In the genomic region with DNA sequence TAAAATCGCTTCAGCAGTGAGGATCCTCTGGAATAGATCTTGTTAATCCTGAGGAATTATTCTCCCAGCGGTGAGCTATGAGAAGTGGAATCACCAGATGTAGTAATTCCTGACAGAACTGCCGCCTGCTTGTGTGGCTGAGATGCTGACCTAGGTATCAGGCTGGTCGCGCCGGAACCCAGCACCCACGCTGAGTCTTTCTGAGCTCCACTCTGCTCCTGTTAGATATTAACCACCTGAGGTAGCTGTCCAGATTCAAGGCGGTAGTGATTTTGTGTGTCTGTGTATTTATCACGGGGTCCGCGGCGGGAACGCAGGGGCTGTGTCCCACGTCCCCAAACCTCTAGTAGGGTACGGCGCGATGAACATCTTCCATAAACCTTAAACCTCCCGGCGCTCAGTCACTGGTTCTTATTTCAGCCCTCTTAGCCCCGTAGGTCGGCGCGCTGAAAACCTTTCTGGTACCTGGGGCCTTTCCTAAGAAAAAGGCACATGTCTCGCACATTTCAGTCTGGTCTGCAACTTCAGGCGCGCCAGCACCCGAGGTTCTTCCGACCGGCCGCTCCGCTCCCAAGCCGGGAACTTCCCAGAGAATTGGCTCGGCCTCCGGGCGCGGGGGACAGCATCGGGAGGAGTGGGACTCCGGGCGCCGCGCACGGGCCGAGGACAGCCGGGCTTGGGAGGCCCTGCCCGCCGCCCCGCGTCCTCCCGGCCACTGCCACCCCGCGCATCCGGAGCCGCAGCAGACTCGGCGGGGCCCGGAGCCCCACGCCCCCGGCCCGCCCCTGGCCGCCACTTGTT, we compare ENCODE assay signal across 1 cellular context.
TF ChIP-seq lines count a peak whose summit lies in the region.

No MANE protein-coding gene starts in this region.

TF ChIP-seq in HepG2, 621 proteins besides CTCF, POLR2A, EP300 and RAD21 (continued from another document and continues in another):
- TF ChIP-seq ZNF652 (CRISPR knock-in tag; IDR thresholded peaks at IDR 0.05; ENCODE audit: borderline replicate concordance, low read depth): no peak
- no peak for TF ChIP-seq FOXA1 (IDR thresholded peaks at IDR 0.05)
- no peak for TF ChIP-seq FOXA1 (CRISPR knock-in tag; IDR thresholded peaks at IDR 0.05)
- no peak for TF ChIP-seq RBAK (CRISPR knock-in tag; IDR thresholded peaks at IDR 0.05)
- no peak for TF ChIP-seq ZSCAN20 (CRISPR knock-in tag; IDR thresholded peaks at IDR 0.05; ENCODE audit: borderline replicate concordance)
- no peak for TF ChIP-seq ELF1 (CRISPR knock-in tag; IDR thresholded peaks at IDR 0.05)
- no peak for TF ChIP-seq TBX3 (IDR thresholded peaks at IDR 0.05; ENCODE audit: borderline replicate concordance)
- no peak; the same call in 1 of the 2 replicates for TF ChIP-seq ZNF121 (CRISPR knock-in tag; IDR thresholded peaks at IDR 0.05)
- TF ChIP-seq, protein P1, sequence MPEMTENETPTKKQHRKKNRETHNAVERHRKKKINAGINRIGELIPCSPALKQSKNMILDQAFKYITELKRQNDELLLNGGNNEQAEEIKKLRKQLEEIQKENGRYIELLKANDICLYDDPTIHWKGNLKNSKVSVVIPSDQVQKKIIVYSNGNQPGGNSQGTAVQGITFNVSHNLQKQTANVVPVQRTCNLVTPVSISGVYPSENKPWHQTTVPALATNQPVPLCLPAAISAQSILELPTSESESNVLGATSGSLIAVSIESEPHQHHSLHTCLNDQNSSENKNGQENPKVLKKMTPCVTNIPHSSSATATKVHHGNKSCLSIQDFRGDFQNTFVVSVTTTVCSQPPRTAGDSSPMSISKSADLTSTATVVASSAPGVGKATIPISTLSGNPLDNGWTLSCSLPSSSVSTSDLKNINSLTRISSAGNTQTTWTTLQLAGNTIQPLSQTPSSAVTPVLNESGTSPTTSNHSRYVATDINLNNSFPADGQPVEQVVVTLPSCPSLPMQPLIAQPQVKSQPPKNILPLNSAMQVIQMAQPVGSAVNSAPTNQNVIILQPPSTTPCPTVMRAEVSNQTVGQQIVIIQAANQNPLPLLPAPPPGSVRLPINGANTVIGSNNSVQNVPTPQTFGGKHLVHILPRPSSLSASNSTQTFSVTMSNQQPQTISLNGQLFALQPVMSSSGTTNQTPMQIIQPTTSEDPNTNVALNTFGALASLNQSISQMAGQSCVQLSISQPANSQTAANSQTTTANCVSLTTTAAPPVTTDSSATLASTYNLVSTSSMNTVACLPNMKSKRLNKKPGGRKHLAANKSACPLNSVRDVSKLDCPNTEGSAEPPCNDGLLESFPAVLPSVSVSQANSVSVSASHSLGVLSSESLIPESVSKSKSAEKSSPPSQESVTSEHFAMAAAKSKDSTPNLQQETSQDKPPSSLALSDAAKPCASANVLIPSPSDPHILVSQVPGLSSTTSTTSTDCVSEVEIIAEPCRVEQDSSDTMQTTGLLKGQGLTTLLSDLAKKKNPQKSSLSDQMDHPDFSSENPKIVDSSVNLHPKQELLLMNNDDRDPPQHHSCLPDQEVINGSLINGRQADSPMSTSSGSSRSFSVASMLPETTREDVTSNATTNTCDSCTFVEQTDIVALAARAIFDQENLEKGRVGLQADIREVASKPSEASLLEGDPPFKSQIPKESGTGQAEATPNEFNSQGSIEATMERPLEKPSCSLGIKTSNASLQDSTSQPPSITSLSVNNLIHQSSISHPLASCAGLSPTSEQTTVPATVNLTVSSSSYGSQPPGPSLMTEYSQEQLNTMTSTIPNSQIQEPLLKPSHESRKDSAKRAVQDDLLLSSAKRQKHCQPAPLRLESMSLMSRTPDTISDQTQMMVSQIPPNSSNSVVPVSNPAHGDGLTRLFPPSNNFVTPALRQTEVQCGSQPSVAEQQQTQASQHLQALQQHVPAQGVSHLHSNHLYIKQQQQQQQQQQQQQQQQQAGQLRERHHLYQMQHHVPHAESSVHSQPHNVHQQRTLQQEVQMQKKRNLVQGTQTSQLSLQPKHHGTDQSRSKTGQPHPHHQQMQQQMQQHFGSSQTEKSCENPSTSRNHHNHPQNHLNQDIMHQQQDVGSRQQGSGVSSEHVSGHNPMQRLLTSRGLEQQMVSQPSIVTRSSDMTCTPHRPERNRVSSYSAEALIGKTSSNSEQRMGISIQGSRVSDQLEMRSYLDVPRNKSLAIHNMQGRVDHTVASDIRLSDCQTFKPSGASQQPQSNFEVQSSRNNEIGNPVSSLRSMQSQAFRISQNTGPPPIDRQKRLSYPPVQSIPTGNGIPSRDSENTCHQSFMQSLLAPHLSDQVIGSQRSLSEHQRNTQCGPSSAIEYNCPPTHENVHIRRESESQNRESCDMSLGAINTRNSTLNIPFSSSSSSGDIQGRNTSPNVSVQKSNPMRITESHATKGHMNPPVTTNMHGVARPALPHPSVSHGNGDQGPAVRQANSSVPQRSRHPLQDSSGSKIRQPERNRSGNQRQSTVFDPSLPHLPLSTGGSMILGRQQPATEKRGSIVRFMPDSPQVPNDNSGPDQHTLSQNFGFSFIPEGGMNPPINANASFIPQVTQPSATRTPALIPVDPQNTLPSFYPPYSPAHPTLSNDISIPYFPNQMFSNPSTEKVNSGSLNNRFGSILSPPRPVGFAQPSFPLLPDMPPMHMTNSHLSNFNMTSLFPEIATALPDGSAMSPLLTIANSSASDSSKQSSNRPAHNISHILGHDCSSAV (CRISPR knock-in tag; IDR thresholded peaks at IDR 0.05; ENCODE audit: borderline replicate concordance): no peak
- no peak for TF ChIP-seq HMG20A (CRISPR knock-in tag; IDR thresholded peaks at IDR 0.05; ENCODE audit: borderline replicate concordance)
- TF ChIP-seq, protein P2, sequence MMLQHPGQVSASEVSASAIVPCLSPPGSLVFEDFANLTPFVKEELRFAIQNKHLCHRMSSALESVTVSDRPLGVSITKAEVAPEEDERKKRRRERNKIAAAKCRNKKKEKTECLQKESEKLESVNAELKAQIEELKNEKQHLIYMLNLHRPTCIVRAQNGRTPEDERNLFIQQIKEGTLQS (CRISPR knock-in tag; IDR thresholded peaks at IDR 0.05): no peak
- no peak for TF ChIP-seq KLF9 (CRISPR knock-in tag; IDR thresholded peaks at IDR 0.05; ENCODE audit: low read depth)
- TF ChIP-seq, protein P3, sequence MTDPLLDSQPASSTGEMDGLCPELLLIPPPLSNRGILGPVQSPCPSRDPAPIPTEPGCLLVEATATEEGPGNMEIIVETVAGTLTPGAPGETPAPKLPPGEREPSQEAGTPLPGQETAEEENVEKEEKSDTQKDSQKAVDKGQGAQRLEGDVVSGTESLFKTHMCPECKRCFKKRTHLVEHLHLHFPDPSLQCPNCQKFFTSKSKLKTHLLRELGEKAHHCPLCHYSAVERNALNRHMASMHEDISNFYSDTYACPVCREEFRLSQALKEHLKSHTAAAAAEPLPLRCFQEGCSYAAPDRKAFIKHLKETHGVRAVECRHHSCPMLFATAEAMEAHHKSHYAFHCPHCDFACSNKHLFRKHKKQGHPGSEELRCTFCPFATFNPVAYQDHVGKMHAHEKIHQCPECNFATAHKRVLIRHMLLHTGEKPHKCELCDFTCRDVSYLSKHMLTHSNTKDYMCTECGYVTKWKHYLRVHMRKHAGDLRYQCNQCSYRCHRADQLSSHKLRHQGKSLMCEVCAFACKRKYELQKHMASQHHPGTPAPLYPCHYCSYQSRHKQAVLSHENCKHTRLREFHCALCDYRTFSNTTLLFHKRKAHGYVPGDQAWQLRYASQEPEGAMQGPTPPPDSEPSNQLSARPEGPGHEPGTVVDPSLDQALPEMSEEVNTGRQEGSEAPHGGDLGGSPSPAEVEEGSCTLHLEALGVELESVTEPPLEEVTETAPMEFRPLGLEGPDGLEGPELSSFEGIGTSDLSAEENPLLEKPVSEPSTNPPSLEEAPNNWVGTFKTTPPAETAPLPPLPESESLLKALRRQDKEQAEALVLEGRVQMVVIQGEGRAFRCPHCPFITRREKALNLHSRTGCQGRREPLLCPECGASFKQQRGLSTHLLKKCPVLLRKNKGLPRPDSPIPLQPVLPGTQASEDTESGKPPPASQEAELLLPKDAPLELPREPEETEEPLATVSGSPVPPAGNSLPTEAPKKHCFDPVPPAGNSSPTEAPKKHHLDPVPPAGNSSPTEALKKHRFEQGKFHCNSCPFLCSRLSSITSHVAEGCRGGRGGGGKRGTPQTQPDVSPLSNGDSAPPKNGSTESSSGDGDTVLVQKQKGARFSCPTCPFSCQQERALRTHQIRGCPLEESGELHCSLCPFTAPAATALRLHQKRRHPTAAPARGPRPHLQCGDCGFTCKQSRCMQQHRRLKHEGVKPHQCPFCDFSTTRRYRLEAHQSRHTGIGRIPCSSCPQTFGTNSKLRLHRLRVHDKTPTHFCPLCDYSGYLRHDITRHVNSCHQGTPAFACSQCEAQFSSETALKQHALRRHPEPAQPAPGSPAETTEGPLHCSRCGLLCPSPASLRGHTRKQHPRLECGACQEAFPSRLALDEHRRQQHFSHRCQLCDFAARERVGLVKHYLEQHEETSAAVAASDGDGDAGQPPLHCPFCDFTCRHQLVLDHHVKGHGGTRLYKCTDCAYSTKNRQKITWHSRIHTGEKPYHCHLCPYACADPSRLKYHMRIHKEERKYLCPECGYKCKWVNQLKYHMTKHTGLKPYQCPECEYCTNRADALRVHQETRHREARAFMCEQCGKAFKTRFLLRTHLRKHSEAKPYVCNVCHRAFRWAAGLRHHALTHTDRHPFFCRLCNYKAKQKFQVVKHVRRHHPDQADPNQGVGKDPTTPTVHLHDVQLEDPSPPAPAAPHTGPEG (CRISPR knock-in tag; IDR thresholded peaks at IDR 0.05): no peak; the same call in none of the 2 replicates
- no peak for TF ChIP-seq ZNF180 (CRISPR knock-in tag; IDR thresholded peaks at IDR 0.05; ENCODE audit: borderline replicate concordance, low read depth)
- TF ChIP-seq ZNF292 (CRISPR knock-in tag; IDR thresholded peaks at IDR 0.05; ENCODE audit: borderline replicate concordance, low read depth): 0 out of 2 replicates have a peak, but pooled peaks have one; percentile 23
- no peak for TF ChIP-seq CENPT (CRISPR knock-in tag; IDR thresholded peaks at IDR 0.05; ENCODE audit: low read depth)
- TF ChIP-seq, protein P4, sequence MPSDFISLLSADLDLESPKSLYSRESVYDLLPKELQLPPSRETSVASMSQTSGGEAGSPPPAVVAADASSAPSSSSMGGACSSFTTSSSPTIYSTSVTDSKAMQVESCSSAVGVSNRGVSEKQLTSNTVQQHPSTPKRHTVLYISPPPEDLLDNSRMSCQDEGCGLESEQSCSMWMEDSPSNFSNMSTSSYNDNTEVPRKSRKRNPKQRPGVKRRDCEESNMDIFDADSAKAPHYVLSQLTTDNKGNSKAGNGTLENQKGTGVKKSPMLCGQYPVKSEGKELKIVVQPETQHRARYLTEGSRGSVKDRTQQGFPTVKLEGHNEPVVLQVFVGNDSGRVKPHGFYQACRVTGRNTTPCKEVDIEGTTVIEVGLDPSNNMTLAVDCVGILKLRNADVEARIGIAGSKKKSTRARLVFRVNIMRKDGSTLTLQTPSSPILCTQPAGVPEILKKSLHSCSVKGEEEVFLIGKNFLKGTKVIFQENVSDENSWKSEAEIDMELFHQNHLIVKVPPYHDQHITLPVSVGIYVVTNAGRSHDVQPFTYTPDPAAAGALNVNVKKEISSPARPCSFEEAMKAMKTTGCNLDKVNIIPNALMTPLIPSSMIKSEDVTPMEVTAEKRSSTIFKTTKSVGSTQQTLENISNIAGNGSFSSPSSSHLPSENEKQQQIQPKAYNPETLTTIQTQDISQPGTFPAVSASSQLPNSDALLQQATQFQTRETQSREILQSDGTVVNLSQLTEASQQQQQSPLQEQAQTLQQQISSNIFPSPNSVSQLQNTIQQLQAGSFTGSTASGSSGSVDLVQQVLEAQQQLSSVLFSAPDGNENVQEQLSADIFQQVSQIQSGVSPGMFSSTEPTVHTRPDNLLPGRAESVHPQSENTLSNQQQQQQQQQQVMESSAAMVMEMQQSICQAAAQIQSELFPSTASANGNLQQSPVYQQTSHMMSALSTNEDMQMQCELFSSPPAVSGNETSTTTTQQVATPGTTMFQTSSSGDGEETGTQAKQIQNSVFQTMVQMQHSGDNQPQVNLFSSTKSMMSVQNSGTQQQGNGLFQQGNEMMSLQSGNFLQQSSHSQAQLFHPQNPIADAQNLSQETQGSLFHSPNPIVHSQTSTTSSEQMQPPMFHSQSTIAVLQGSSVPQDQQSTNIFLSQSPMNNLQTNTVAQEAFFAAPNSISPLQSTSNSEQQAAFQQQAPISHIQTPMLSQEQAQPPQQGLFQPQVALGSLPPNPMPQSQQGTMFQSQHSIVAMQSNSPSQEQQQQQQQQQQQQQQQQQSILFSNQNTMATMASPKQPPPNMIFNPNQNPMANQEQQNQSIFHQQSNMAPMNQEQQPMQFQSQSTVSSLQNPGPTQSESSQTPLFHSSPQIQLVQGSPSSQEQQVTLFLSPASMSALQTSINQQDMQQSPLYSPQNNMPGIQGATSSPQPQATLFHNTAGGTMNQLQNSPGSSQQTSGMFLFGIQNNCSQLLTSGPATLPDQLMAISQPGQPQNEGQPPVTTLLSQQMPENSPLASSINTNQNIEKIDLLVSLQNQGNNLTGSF (CRISPR knock-in tag; IDR thresholded peaks at IDR 0.05): peak; percentile 52; the same call in 1 of the 2 replicates
- TF ChIP-seq ZFAT (CRISPR knock-in tag; conservative IDR thresholded peaks at IDR 0.05): no peak
- no peak for TF ChIP-seq RXRB (CRISPR knock-in tag; IDR thresholded peaks at IDR 0.05; ENCODE audit: borderline replicate concordance)
- TF ChIP-seq, protein P5, sequence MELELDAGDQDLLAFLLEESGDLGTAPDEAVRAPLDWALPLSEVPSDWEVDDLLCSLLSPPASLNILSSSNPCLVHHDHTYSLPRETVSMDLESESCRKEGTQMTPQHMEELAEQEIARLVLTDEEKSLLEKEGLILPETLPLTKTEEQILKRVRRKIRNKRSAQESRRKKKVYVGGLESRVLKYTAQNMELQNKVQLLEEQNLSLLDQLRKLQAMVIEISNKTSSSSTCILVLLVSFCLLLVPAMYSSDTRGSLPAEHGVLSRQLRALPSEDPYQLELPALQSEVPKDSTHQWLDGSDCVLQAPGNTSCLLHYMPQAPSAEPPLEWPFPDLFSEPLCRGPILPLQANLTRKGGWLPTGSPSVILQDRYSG (CRISPR knock-in tag; IDR thresholded peaks at IDR 0.05): no peak; the same call in 1 of the 2 replicates
- no peak for TF ChIP-seq ZFP62 (CRISPR knock-in tag; IDR thresholded peaks at IDR 0.05)
- no peak for TF ChIP-seq NFE2L2 (IDR thresholded peaks at IDR 0.05; ENCODE audit: low read length)
- no peak for TF ChIP-seq NR2F1 (CRISPR knock-in tag; IDR thresholded peaks at IDR 0.05)
- TF ChIP-seq, protein P6, sequence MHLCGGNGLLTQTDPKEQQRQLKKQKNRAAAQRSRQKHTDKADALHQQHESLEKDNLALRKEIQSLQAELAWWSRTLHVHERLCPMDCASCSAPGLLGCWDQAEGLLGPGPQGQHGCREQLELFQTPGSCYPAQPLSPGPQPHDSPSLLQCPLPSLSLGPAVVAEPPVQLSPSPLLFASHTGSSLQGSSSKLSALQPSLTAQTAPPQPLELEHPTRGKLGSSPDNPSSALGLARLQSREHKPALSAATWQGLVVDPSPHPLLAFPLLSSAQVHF (CRISPR knock-in tag; IDR thresholded peaks at IDR 0.05): no peak
- peak; percentile 13; the same call in 1 of the 2 replicates for TF ChIP-seq KDM5A (IDR thresholded peaks at IDR 0.05; ENCODE audit: borderline replicate concordance, low read length)
- TF ChIP-seq MEIS1 (CRISPR knock-in tag; IDR thresholded peaks at IDR 0.05; ENCODE audit: borderline replicate concordance): peak; percentile 81
- TF ChIP-seq, protein P7, sequence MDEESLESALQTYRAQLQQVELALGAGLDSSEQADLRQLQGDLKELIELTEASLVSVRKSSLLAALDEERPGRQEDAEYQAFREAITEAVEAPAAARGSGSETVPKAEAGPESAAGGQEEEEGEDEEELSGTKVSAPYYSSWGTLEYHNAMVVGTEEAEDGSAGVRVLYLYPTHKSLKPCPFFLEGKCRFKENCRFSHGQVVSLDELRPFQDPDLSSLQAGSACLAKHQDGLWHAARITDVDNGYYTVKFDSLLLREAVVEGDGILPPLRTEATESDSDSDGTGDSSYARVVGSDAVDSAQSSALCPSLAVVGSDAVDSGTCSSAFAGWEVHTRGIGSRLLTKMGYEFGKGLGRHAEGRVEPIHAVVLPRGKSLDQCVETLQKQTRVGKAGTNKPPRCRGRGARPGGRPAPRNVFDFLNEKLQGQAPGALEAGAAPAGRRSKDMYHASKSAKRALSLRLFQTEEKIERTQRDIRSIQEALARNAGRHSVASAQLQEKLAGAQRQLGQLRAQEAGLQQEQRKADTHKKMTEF (CRISPR knock-in tag; IDR thresholded peaks at IDR 0.05): 0 out of 2 replicates have a peak, but pooled peaks have one; percentile 47
- no peak for TF ChIP-seq GABPB1 (CRISPR knock-in tag; IDR thresholded peaks at IDR 0.05)
- no peak for TF ChIP-seq ZNF451 (CRISPR knock-in tag; IDR thresholded peaks at IDR 0.05)
- TF ChIP-seq ZNF224 (CRISPR knock-in tag; IDR thresholded peaks at IDR 0.05): 0 out of 2 replicates have a peak, but pooled peaks have one; percentile 43
